In the genomic region with DNA sequence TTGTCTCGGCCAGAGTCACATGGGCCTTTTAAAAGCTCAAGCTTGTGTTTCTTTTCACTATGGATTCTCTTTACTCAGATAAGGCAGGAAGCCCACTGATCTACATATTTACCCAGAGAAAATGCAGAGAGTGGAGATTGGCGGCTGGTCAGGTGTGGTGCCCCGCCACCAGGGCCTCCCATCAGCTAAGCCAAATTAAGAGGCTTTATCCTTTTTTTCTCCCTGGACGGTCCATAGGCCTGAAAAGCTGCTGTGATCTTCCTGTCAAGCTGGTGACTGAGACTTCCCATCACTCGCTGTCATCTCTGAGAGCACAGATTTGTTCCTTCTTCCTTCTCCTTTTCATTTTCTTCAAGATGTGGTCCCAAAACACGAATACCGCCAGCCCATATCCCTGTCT, we compare ENCODE assay signal across 8 cellular contexts. TPM values are rescaled to one million over a fixed set of nuclear protein-coding genes. Genes with fewer than 3 reads are reported as not detected.
A peak's percentile ranks its signal among the peaks of the same experiment; 100 is the strongest.
DNase-seq lines count a peak whose midpoint lies in the region; ATAC-seq and TF ChIP-seq lines count a peak whose summit lies in the region.
"Had no signal": no experiment of that assay in that cellular context is flagged by ENCODE, and none has a peak within 500 bp of the region (broad histone marks: within the 10 kb centered on the region; RNA-seq: fewer than 3 reads in every experiment).

No MANE protein-coding gene starts in this region.

- H3K4me3 ChIP-seq in H7 (ENCODE audit: insufficient read depth, low read depth, low read length) (peak overlapping the region; percentile 95; the same call in 1 of the 2 replicates), SK-N-MC (peak overlapping the region; percentile 97), fibroblast of villous mesenchyme (ENCODE audit: low read depth, low read length) (peak overlapping the region; percentile 94), skin epidermis (peak overlapping the region; percentile 68 to 99 (median 89))

- no peaks in the 10 kb centered on the region for H3K9me3 ChIP-seq in SK-N-MC (ENCODE audit: low read depth, low read length)

- H3K27me3 ChIP-seq in H7 (ENCODE audit: control insufficient read depth, insufficient read depth, low read length): no peaks in the 10 kb centered on the region

- TF ChIP-seq CTCF in fibroblast of villous mesenchyme (IDR thresholded peaks at IDR 0.05; ENCODE audit: insufficient read depth, low read depth, low read length): no peak

- ATAC-seq in GM18517 (IDR thresholded peaks at IDR 0.05; ENCODE audit: unreplicated experiment) (no peak), GM18867 (IDR thresholded peaks at IDR 0.05; ENCODE audit: unreplicated experiment) (no peak)

- no peak overlapping the region for H3K27ac ChIP-seq in SK-N-MC
- peak overlapping the region in 15 of 21 experiments; percentile 9 to 99 (median 96) for H3K27ac ChIP-seq in skin epidermis

- peak overlapping the region; percentile 100 for H3K9ac ChIP-seq in SK-N-MC (ENCODE audit: insufficient read length)

- no peak for DNase-seq in H7
- DNase-seq in SK-N-MC (ENCODE audit: low read depth, low spot score): no peak
- no peak for DNase-seq in fibroblast of villous mesenchyme (ENCODE audit: low read depth)
- DNase-seq in activated CD4-positive, alpha-beta T cell treated with anti-CD3 and anti-CD28 coated beads for 48 hours: no peak

- peaks cover 32% of the 10 kb centered on the region for H3K36me3 ChIP-seq in H7 (replicated peaks; ENCODE audit: control insufficient read depth, insufficient read depth, low read length)
- H3K36me3 ChIP-seq in SK-N-MC (ENCODE audit: insufficient read depth, low read length): peaks cover 66% of the 10 kb centered on the region

RNA-seq across cellular contexts. Expression of a gene that starts 1.9 kb away (rescaled TPM):
- total RNA-seq in H7 (2014; rRNA removed; shearing (Covaris generic)): 44.4 and 64.4 TPM in 2 replicates
- total RNA-seq in fibroblast of villous mesenchyme: 37.4 and 40.6 TPM in 2 replicates

RNA-seq across cellular contexts. Expression of a gene that starts 2.2 kb away (rescaled TPM):
- 26.6 and 34.3 TPM in 2 replicates for total RNA-seq in H7 (2014; rRNA removed; shearing (Covaris generic))
- 30.6 and 39.7 TPM in 2 replicates for total RNA-seq in fibroblast of villous mesenchyme

RNA-seq across cellular contexts. Expression of a gene that starts 55.6 kb away (rescaled TPM):
- 53.1 and 71.4 TPM in 2 replicates for total RNA-seq in H7 (2014; rRNA removed; shearing (Covaris generic))
- 21.2 and 31.9 TPM in 2 replicates for total RNA-seq in fibroblast of villous mesenchyme

RNA-seq across cellular contexts. Expression of a gene that starts 56.1 kb away (rescaled TPM):
- total RNA-seq in H7 (2014; rRNA removed; shearing (Covaris generic)): 12.0 and 16.2 TPM in 2 replicates
- total RNA-seq in fibroblast of villous mesenchyme: 6.5 and 9.0 TPM in 2 replicates

RNA-seq across cellular contexts. Expression of a gene that starts 57.0 kb away (rescaled TPM):
- 0.28 and 0.74 TPM in 2 replicates for total RNA-seq in H7 (2014; rRNA removed; shearing (Covaris generic))
- not detected in 2 replicates for total RNA-seq in fibroblast of villous mesenchyme
- total RNA-seq: dermis microvascular lymphatic vessel endothelial cell had no signal
